8 cellular contexts compared by ENCODE assay signal in genomic region chr3:28349397-28350000, GRCh38. TPM values are rescaled to one million over a fixed set of nuclear protein-coding genes. Genes with fewer than 3 reads are reported as not detected.
DNase-seq lines count a peak whose midpoint lies in the region; ATAC-seq and TF ChIP-seq lines count a peak whose summit lies in the region.

No MANE protein-coding gene starts in this region.

- no peaks in the 10 kb centered on the region for H4K20me1 ChIP-seq in HCT116 (ENCODE audit: insufficient read depth)

- WGBS in esophagus, 2 donors: 15 to 18% methylated on average over 16 of the region's 16 CpGs

- H3K4me3 ChIP-seq in HCT116 (replicated peaks in 1 of 2; ENCODE audit: low read depth in 1 of 2, low read length in 2 of 2) (peak overlapping the region; percentile 76 to 83), esophagus (ENCODE audit: low read depth in 1 of 2, low read length in 2 of 2) (peak overlapping the region; percentile 79 to 87)

- H3K36me3 ChIP-seq in HCT116 (ENCODE audit: control insufficient read depth in 1 of 2, insufficient read depth in 2 of 2, low read length in 2 of 2): no peaks in the 10 kb centered on the region
- H3K36me3 ChIP-seq in esophagus (ENCODE audit: control insufficient read depth in 2 of 2, insufficient read depth in 2 of 2, low read length in 1 of 2): peaks cover 0 to 2% of the 10 kb centered on the region in 2 donors

- CTCF ChIA-PET in HCT116 (lab: Charles Lee): interaction anchor here (1.1 to 1.2 kb wide), 2 partner anchors 21 to 318 kb away, joined by 3 read pairs; no protein-coding TSS in a partner anchor

- peaks cover 39% of the 10 kb centered on the region for H3K79me2 ChIP-seq in HCT116 (ENCODE audit: insufficient read depth, low read length)

- H3K4me1 ChIP-seq in HCT116 (ENCODE audit: control insufficient read depth in 1 of 2, insufficient read depth in 2 of 2, low read length in 2 of 2) (peaks cover 3 to 10% of the 10 kb centered on the region in 2 experiments; a peak in 2 of 4 replicates), esophagus (ENCODE audit: control insufficient read depth in 2 of 2, insufficient read depth in 2 of 2, low read length in 1 of 2) (no peaks in the 10 kb centered on the region)

- intact Hi-C loops in HCT116 (cut with micrococcal nuclease): loop anchor here (10.0 kb wide), 1 partner anchor 295 kb away; no protein-coding TSS in a partner anchor

- H2AFZ ChIP-seq in HCT116 (ENCODE audit: low read depth, low read length, poor library complexity, severe bottlenecking): peak overlapping the region; percentile 77

- peak overlapping the region; percentile 76 for H3K9ac ChIP-seq in HCT116 (ENCODE audit: low read length)

- DNase-seq in COR-L47 (lab: John Stamatoyannopoulos, UW): peak; percentile 42
- peak; percentile 69 for DNase-seq in HCT116 (ENCODE audit: low read depth, low spot score)
- peak; percentile 86 for DNase-seq in RKO (ENCODE audit: low spot score)
- DNase-seq in non-pigmented ciliary epithelial cell (ENCODE audit: low read depth): peak; percentile 26
- no peak for DNase-seq in effector CD4-positive, alpha-beta T cell
- DNase-seq in stimulated activated CD4-positive, alpha-beta T cell treated with anti-CD3 and anti-CD28 coated beads, Interleukin-2, amount 100 ng/mL, for 24 hours: no peak

- peak; percentile 65; the same call in 1 of the 2 replicates for ATAC-seq in HCT116
- no peak for ATAC-seq in GM21367 (IDR thresholded peaks at IDR 0.05; ENCODE audit: unreplicated experiment)

- H3K27me3 ChIP-seq in HCT116 (ENCODE audit: insufficient read depth, low read length) (no peaks in the 10 kb centered on the region), esophagus (ENCODE audit: control insufficient read depth in 1 of 2, insufficient read depth in 2 of 2, low read length in 2 of 2) (no peaks in the 10 kb centered on the region)

- TF ChIP-seq CTCF in HCT116 (IDR thresholded peaks at IDR 0.05 in 2 of 3, conservative IDR thresholded peaks at IDR 0.05 in 1 of 3; ENCODE audit: borderline replicate concordance in 1 of 3, insufficient read depth in 1 of 3, low read depth in 2 of 3, low read length in 2 of 3): 0 out of 6 replicates have a peak, but pooled peaks of 1 of the 3 experiments have one; percentile 8

- H3K4me2 ChIP-seq in HCT116 (ENCODE audit: low read length): peak overlapping the region; percentile 94

- TSS peak; percentile 68 for BruUV-seq in HCT116 (replicated peaks; lab: Mats Ljungman, UMichigan)

- TF ChIP-seq POLR2A in HCT116 (IDR thresholded peaks at IDR 0.05; ENCODE audit: borderline replicate concordance, extremely low read depth, insufficient read depth, insufficient read length): no peak

- H3K27ac ChIP-seq in HCT116 (ENCODE audit: low read depth, low read length) (peak overlapping the region; percentile 87), esophagus (ENCODE audit: low read depth in 2 of 2, low read length in 1 of 2) (peak overlapping the region; percentile 95 to 99)

- H3K9me2 ChIP-seq in HCT116 (ENCODE audit: insufficient read depth): no peaks in the 10 kb centered on the region

- POLR2A ChIA-PET in HCT116 (lab: Charles Lee): interaction anchor here (0.9 to 1.0 kb wide), 2 partner anchors 10 to 628 kb away, joined by 4 read pairs; partner anchors contain the start of gene EOMES

- RAD21 ChIA-PET in HCT116 (lab: Charles Lee; ENCODE audit: low non-redundant PET in 1 of 2, low total read pairs in 2 of 2, uncharacterized antibody in 2 of 2, unreplicated experiment in 2 of 2): no interaction called here

- H3K9me3 ChIP-seq in HCT116 (ENCODE audit: control insufficient read depth in 1 of 2, insufficient read depth in 1 of 2, low read depth in 1 of 2, low read length in 2 of 2) (no peaks in the 10 kb centered on the region), esophagus (ENCODE audit: control insufficient read depth in 2 of 2, insufficient read depth in 1 of 2, low read depth in 1 of 2, low read length in 1 of 2) (peaks cover 0 to 3% of the 10 kb centered on the region in 2 donors)

- no peak for TF ChIP-seq RAD21 in HCT116 (IDR thresholded peaks at IDR 0.05; ENCODE audit: low read depth)

TF ChIP-seq in HCT116, 20 proteins besides CTCF, POLR2A, EP300 and RAD21:
- no peak; the same call in 1 of the 2 replicates for TF ChIP-seq SIN3A (IDR thresholded peaks at IDR 0.05; ENCODE audit: low read depth)
- no peak for TF ChIP-seq ELF1 (IDR thresholded peaks at IDR 0.05; ENCODE audit: borderline replicate concordance, low read depth)
- no peak; the same call in 1 of the 2 replicates for TF ChIP-seq SP1 (IDR thresholded peaks at IDR 0.05; ENCODE audit: low read depth)
- no peak for TF ChIP-seq EGR1 (IDR thresholded peaks at IDR 0.05; ENCODE audit: low read depth)
- 0 out of 2 replicates have a peak, but pooled peaks have one; percentile 38 for TF ChIP-seq CBX3 (IDR thresholded peaks at IDR 0.05; ENCODE audit: low read depth)

RNA-seq across cellular contexts. Expression of gene AZI2, which starts 0.9 kb away (rescaled TPM):
- 51.6 TPM for total RNA-seq in HCT116 (2021; ENCODE audit: unreplicated experiment)
- polyA plus RNA-seq in HCT116 (2012): 29.8 and 41.4 TPM in 2 replicates
- polyA plus RNA-seq in esophagus: 10 to 100 TPM; 20.4 to 29.0 TPM

RNA-seq across cellular contexts. Expression of gene ZCWPW2, which starts 1.0 kb away (rescaled TPM):
- 1.1 TPM for total RNA-seq in HCT116 (2021; ENCODE audit: unreplicated experiment)
- 0.27 and 0.30 TPM in 2 replicates for polyA plus RNA-seq in HCT116 (2012)
- polyA plus RNA-seq in esophagus: under 1 TPM; 0.28 to 0.29 TPM

Comparison
In these comparisons a context has a peak if more than half of its experiments do, and no peak if none do; other contexts are left out.
1. DNase-seq: peak in COR-L47 (single experiment), HCT116 (single experiment), RKO (single experiment) and non-pigmented ciliary epithelial cell (single experiment); none in effector CD4-positive, alpha-beta T cell (single experiment) and stimulated activated CD4-positive, alpha-beta T cell treated with anti-CD3 and anti-CD28 coated beads, Interleukin-2, amount 100 ng/mL, for 24 hours (0 of 2).